7 cellular contexts compared by ENCODE assay signal in genomic region chr20:33440562-33440961, GRCh38. TPM values are rescaled to one million over a fixed set of nuclear protein-coding genes. Genes with fewer than 3 reads are reported as not detected.
DNase-seq lines count a peak whose midpoint lies in the region; ATAC-seq, FAIRE-seq and TF ChIP-seq lines count a peak whose summit lies in the region.
"Not testable (repeated sequence)": the region's sequence is repeated elsewhere in the genome, so short reads cannot be mapped to it uniquely, and the experiment has no call there.

No MANE protein-coding gene starts in this region.

- not testable (repeated sequence) for H3K9me3 ChIP-seq in BLaER1 treated with 17β-estradiol and CSF1 and Interleukin-3, amounts not matched to agents 10 nM and 100 nM (replicated peaks in 1 of 11); OCI-LY7 (ENCODE audit: low read length); left ventricle myocardium inferior (replicated peaks); HepG2 (ENCODE audit: low read length); skeletal muscle tissue (ENCODE audit: control insufficient read depth in 3 of 3, low read length in 3 of 3); tibial artery

- H3K4me1 ChIP-seq in BLaER1 treated with 17β-estradiol and CSF1 and Interleukin-3, amounts not matched to agents 10 nM and 100 nM, result peaks cover 21 to 73% (median 53%) of the 10 kb centered on the region in 10 experiments
- H3K4me1 ChIP-seq in OCI-LY7 (ENCODE audit: insufficient read depth, low read length, poor library complexity, severe bottlenecking) (peaks cover 55% of the 10 kb centered on the region), left ventricle myocardium inferior (peaks cover 82% of the 10 kb centered on the region), HepG2 (ENCODE audit: insufficient read depth, low read length) (peaks cover 44% of the 10 kb centered on the region), skeletal muscle tissue (ENCODE audit: control insufficient read depth in 3 of 3, insufficient read depth in 3 of 3, low read length in 3 of 3) (peaks cover 39 to 55% (median 54%) of the 10 kb centered on the region in 3 donors), tibial artery (peaks cover 0 to 68% (median 40%) of the 10 kb centered on the region in 4 donors)

- not testable (repeated sequence) for TF ChIP-seq CTCF in OCI-LY7 (conservative IDR thresholded peaks at IDR 0.05; ENCODE audit: low read length); dorsolateral prefrontal cortex (IDR thresholded peaks at IDR 0.05 in 54 of 56, conservative IDR thresholded peaks at IDR 0.05 in 2 of 56; ENCODE audit: low read depth in 1 of 56, partially characterized antibody in 56 of 56); left ventricle myocardium inferior (IDR thresholded peaks at IDR 0.05; ENCODE audit: borderline replicate concordance); HepG2 (CRISPR knock-in tag; IDR thresholded peaks at IDR 0.05); tibial artery (IDR thresholded peaks at IDR 0.05)

- CTCF ChIA-PET in OCI-LY7 (lab: Charles Lee; ENCODE audit: unreplicated experiment); HepG2 (lab: Yijun Ruan, JAX; ENCODE audit: low intra/inter-chr PET ratio, low total read pairs): not testable (repeated sequence)

- H3K9ac ChIP-seq in BLaER1 treated with 17β-estradiol and CSF1 and Interleukin-3, amounts not matched to agents 10 nM and 100 nM, result peak overlapping the region in 1 of 11 experiments; percentile 46; a peak in 4 of 22 replicates
- not testable (repeated sequence) for H3K9ac ChIP-seq in HepG2 (ENCODE audit: insufficient read depth, low read depth, low read length)
- peak overlapping the region in 2 of 3 donors; percentile 33 to 95 for H3K9ac ChIP-seq in skeletal muscle tissue (ENCODE audit: low read depth in 1 of 3, low read length in 3 of 3)

- intact Hi-C loops in OCI-LY7 (cut with micrococcal nuclease; ENCODE audit: unreplicated experiment); dorsolateral prefrontal cortex (cut with DNase I); left ventricle myocardium inferior (cut with micrococcal nuclease); tibial artery (cut with DNase I; ENCODE audit: low total_unique reads): not testable (repeated sequence)
- intact Hi-C loops in HepG2 (cut with micrococcal nuclease; ENCODE audit: unreplicated experiment), result loop anchor here (10.0 kb wide), 1 partner anchor 294 kb away; the partner anchor contains the start of gene ZNF341

- TF ChIP-seq RAD21 in HepG2 (CRISPR knock-in tag; IDR thresholded peaks at IDR 0.05), result not testable (repeated sequence)

- not testable (repeated sequence) for DNase-seq in OCI-LY7 (ENCODE audit: low spot score); dorsolateral prefrontal cortex; left ventricle myocardium inferior; HepG2 (ENCODE audit: low spot score); tibial artery

- H4K20me1 ChIP-seq in BLaER1 treated with 17β-estradiol and CSF1 and Interleukin-3, amounts not matched to agents 10 nM and 100 nM; OCI-LY7 (ENCODE audit: insufficient read depth, low read length); HepG2 (ENCODE audit: insufficient read depth, low read length): not testable (repeated sequence)

- ATAC-seq in HepG2, result not testable (repeated sequence)

- peak overlapping the region in 2 of 11 experiments; percentile 23 to 29; a peak in 3 of 22 replicates for H3K27ac ChIP-seq in BLaER1 treated with 17β-estradiol and CSF1 and Interleukin-3, amounts not matched to agents 10 nM and 100 nM
- H3K27ac ChIP-seq in OCI-LY7 (ENCODE audit: low read depth, low read length, poor library complexity, severe bottlenecking), result peak overlapping the region; percentile 95
- H3K27ac ChIP-seq in dorsolateral prefrontal cortex, result peak overlapping the region in 50 of 59 donors; percentile 0 to 92 (median 76)
- peak overlapping the region; percentile 91 for H3K27ac ChIP-seq in left ventricle myocardium inferior (replicated peaks)
- not testable (repeated sequence) for H3K27ac ChIP-seq in HepG2 (ENCODE audit: extremely low read length, insufficient read depth, low read length)
- H3K27ac ChIP-seq in skeletal muscle tissue (ENCODE audit: low read depth, low read length), result peak overlapping the region; percentile 81
- H3K27ac ChIP-seq in tibial artery, result peak overlapping the region; percentile 88 to 93

- not testable (repeated sequence) for H2AFZ ChIP-seq in OCI-LY7 (ENCODE audit: low read length); HepG2 (ENCODE audit: low read length)

- peak overlapping the region in 8 of 11 experiments; percentile 89 to 98 (median 96); a peak in 14 of 22 replicates for H3K4me2 ChIP-seq in BLaER1 treated with 17β-estradiol and CSF1 and Interleukin-3, amounts not matched to agents 10 nM and 100 nM
- peak overlapping the region; percentile 93 for H3K4me2 ChIP-seq in OCI-LY7 (ENCODE audit: low read length)
- H3K4me2 ChIP-seq in HepG2 (ENCODE audit: low read depth, low read length), result peak overlapping the region; percentile 48

- not testable (repeated sequence) for H3K4me3 ChIP-seq in BLaER1 treated with 17β-estradiol and CSF1 and Interleukin-3, amounts not matched to agents 10 nM and 100 nM; HepG2 (replicated peaks in 1 of 3; ENCODE audit: insufficient read depth in 1 of 3, low read depth in 2 of 3, low read length in 3 of 3); skeletal muscle tissue (ENCODE audit: low read length in 3 of 3); tibial artery
- H3K4me3 ChIP-seq in OCI-LY7 (ENCODE audit: low read depth, low read length, poor library complexity, severe bottlenecking) (peak overlapping the region; percentile 76), dorsolateral prefrontal cortex (peak overlapping the region in 42 of 59 donors; percentile 1 to 86 (median 76)), left ventricle myocardium inferior (peak overlapping the region; percentile 77)

- not testable (repeated sequence) for TF ChIP-seq POLR2A in HepG2 (IDR thresholded peaks at IDR 0.05; ENCODE audit: insufficient read depth in 1 of 2, low read depth in 2 of 2, low read length in 2 of 2)

- peaks cover 43% of the 10 kb centered on the region; the same call in 1 of the 2 replicates for H3K79me2 ChIP-seq in OCI-LY7 (ENCODE audit: insufficient read depth, low read depth, low read length)
- not testable (repeated sequence) for H3K79me2 ChIP-seq in HepG2 (ENCODE audit: insufficient read depth, low read length)

- BruUV-seq in OCI-LY7 (replicated peaks; lab: Mats Ljungman, UMichigan); HepG2 (replicated peaks; lab: Mats Ljungman, UMichigan): not testable (repeated sequence)

- in situ Hi-C loops in HepG2 (cut with HindIII; ENCODE audit: extremely low pct_ligation_motif_present, low pct_unique_long_range_greater_than_20kb), result not testable (repeated sequence)

- not testable (repeated sequence) for TF ChIP-seq EP300 in HepG2 (IDR thresholded peaks at IDR 0.05; ENCODE audit: low read depth in 2 of 2, low read length in 2 of 2); HepG2 (CRISPR knock-in tag; IDR thresholded peaks at IDR 0.05; ENCODE audit: borderline replicate concordance)

- 46% methylated on average over 7 of the region's 7 CpGs for WGBS in HepG2 (ENCODE audit: low lambda C conversion rate)

- POLR2A ChIA-PET in OCI-LY7 (lab: Charles Lee), result interaction anchor here (1.1 to 1.6 kb wide), 4 partner anchors 17 to 122 kb away, joined by 3 to 7 read pairs (median 4); no protein-coding TSS in a partner anchor
- POLR2A ChIA-PET in HepG2 (lab: Yijun Ruan, JAX), result interaction anchor here (1.3 kb wide), 1 partner anchor 50 kb away, joined by 6 read pairs; the partner anchor contains the start of gene CBFA2T2

- H3K27me3 ChIP-seq in BLaER1 treated with 17β-estradiol and CSF1 and Interleukin-3, amounts not matched to agents 10 nM and 100 nM, result peaks cover 0 to 13% (median 0%) of the 10 kb centered on the region in 11 experiments; a peak in 1 of 22 replicates
- H3K27me3 ChIP-seq in dorsolateral prefrontal cortex; left ventricle myocardium inferior (ENCODE audit: low read depth); HepG2 (ENCODE audit: control insufficient read depth in 1 of 2, insufficient read depth in 2 of 2, low read length in 2 of 2); skeletal muscle tissue (ENCODE audit: control insufficient read depth in 3 of 3, insufficient read depth in 3 of 3, low read length in 3 of 3); tibial artery: not testable (repeated sequence)

- H3K9me2 ChIP-seq in OCI-LY7 (ENCODE audit: insufficient read depth, low read length), result not testable (repeated sequence)

- not testable (repeated sequence) for FAIRE-seq in HepG2 (lab: Jason Lieb, UNC)

- peaks cover 0 to 17% (median 1%) of the 10 kb centered on the region in 11 experiments; a peak in 6 of 22 replicates for H3K36me3 ChIP-seq in BLaER1 treated with 17β-estradiol and CSF1 and Interleukin-3, amounts not matched to agents 10 nM and 100 nM
- peaks cover 29% of the 10 kb centered on the region for H3K36me3 ChIP-seq in OCI-LY7 (ENCODE audit: insufficient read depth, low read length)
- H3K36me3 ChIP-seq in left ventricle myocardium inferior; HepG2 (replicated peaks in 1 of 2; ENCODE audit: control insufficient read depth in 1 of 2, insufficient read depth in 2 of 2, low read length in 2 of 2); tibial artery: not testable (repeated sequence)
- peaks cover 9 to 11% (median 10%) of the 10 kb centered on the region in 3 donors for H3K36me3 ChIP-seq in skeletal muscle tissue (ENCODE audit: control insufficient read depth in 3 of 3, insufficient read depth in 3 of 3, low read length in 3 of 3)

RNA-seq across cellular contexts. Expression of gene SNTA1, which starts 3.0 kb away (rescaled TPM):
- 44.8 and 46.5 TPM in 2 replicates for total RNA-seq in OCI-LY7 (2014; rRNA removed; shearing (Covaris generic))
- 36.6 and 42.1 TPM in 2 replicates for total RNA-seq in OCI-LY7 (2022)
- total RNA-seq in dorsolateral prefrontal cortex, result 100 to 1,000 TPM in 12 of 120 experiments, 10 to 100 TPM in 108; 35.4 to 180 (median 77.4) TPM
- total RNA-seq in left ventricle myocardium inferior, result 202 TPM
- total RNA-seq in HepG2 (2016; rRNA removed; fragmentation: Illumina TruSeq; extraction: Trizol), result 14.8 and 16.4 TPM in 2 replicates
- total RNA-seq in HepG2 (2016; cell fraction: cytosol; rRNA removed; fragmentation: Illumina TruSeq; extraction: Trizol; ENCODE audit: low read depth), result 21.1 and 21.6 TPM in 2 replicates
- 13.2 and 16.1 TPM in 2 replicates for total RNA-seq in HepG2 (2016; cell fraction: insoluble cytoplasmic fraction; rRNA removed; fragmentation: Illumina TruSeq; extraction: Trizol)
- 33.7 and 34.5 TPM in 2 replicates for total RNA-seq in HepG2 (2016; cell fraction: membrane; rRNA removed; fragmentation: Illumina TruSeq; extraction: Trizol)
- 7.4 and 8.0 TPM in 2 replicates for total RNA-seq in HepG2 (2016; cell fraction: nucleus; rRNA removed; fragmentation: Illumina TruSeq; extraction: Trizol)
- polyA plus RNA-seq in HepG2 (2011; rRNA removed), result 18.3 and 21.2 TPM in 2 replicates
- 18.9 and 24.9 TPM in 2 replicates for polyA plus RNA-seq in HepG2 (2011; cell fraction: cytosol; rRNA removed)
- polyA plus RNA-seq in HepG2 (2011; cell fraction: nucleus; rRNA removed), result 15.4 and 17.2 TPM in 2 replicates
- 9.0 and 11.0 TPM in 2 replicates for polyA plus RNA-seq in HepG2 (2012)
- polyA plus RNA-seq in HepG2 (2016; cell fraction: cytosol; fragmentation: Illumina TruSeq; extraction: Trizol; ENCODE audit: low read depth), result 26.2 and 27.1 TPM in 2 replicates
- polyA plus RNA-seq in HepG2 (2016; cell fraction: insoluble cytoplasmic fraction; fragmentation: Illumina TruSeq; extraction: Trizol; ENCODE audit: low read depth), result 14.6 and 16.1 TPM in 2 replicates
- polyA plus RNA-seq in HepG2 (2016; cell fraction: membrane; fragmentation: Illumina TruSeq; extraction: Trizol; ENCODE audit: low read depth), result 32.9 and 35.0 TPM in 2 replicates
- 13.5 and 15.1 TPM in 2 replicates for polyA plus RNA-seq in HepG2 (2016; cell fraction: nucleus; fragmentation: Illumina TruSeq; extraction: Trizol; ENCODE audit: insufficient read depth, low read depth)
- polyA minus RNA-seq in HepG2 (2011; rRNA and poly(A)+ RNA removed; ENCODE audit: low replicate concordance), result 11.3 and 23.6 TPM in 2 replicates
- 10.6 and 10.7 TPM in 2 replicates for polyA minus RNA-seq in HepG2 (2011; cell fraction: cytosol; rRNA and poly(A)+ RNA removed)
- polyA minus RNA-seq in HepG2 (2011; cell fraction: nucleus; rRNA and poly(A)+ RNA removed), result 3.6 and 4.5 TPM in 2 replicates
- 36.5 TPM for total RNA-seq in skeletal muscle tissue

RNA-seq across cellular contexts. Expression of gene CDK5RAP1, which starts 39.2 kb away (rescaled TPM):
- total RNA-seq in OCI-LY7 (2014; rRNA removed; shearing (Covaris generic)), result 32.1 and 41.2 TPM in 2 replicates
- total RNA-seq in OCI-LY7 (2022), result 45.4 and 49.4 TPM in 2 replicates
- total RNA-seq in dorsolateral prefrontal cortex, result 10 to 100 TPM; 30.0 to 60.3 (median 42.9) TPM
- total RNA-seq in left ventricle myocardium inferior, result 19.9 TPM
- total RNA-seq in HepG2 (2016; rRNA removed; fragmentation: Illumina TruSeq; extraction: Trizol), result 98.2 and 104 TPM in 2 replicates
- total RNA-seq in HepG2 (2016; cell fraction: cytosol; rRNA removed; fragmentation: Illumina TruSeq; extraction: Trizol; ENCODE audit: low read depth), result 18.5 and 25.5 TPM in 2 replicates
- total RNA-seq in HepG2 (2016; cell fraction: insoluble cytoplasmic fraction; rRNA removed; fragmentation: Illumina TruSeq; extraction: Trizol), result 93.5 and 105 TPM in 2 replicates
- total RNA-seq in HepG2 (2016; cell fraction: membrane; rRNA removed; fragmentation: Illumina TruSeq; extraction: Trizol), result 26.4 and 27.7 TPM in 2 replicates
- 58.6 and 74.7 TPM in 2 replicates for total RNA-seq in HepG2 (2016; cell fraction: nucleus; rRNA removed; fragmentation: Illumina TruSeq; extraction: Trizol)
- 52.9 and 53.6 TPM in 2 replicates for polyA plus RNA-seq in HepG2 (2011; rRNA removed)
- polyA plus RNA-seq in HepG2 (2011; cell fraction: cytosol; rRNA removed), result 47.3 and 49.4 TPM in 2 replicates
- polyA plus RNA-seq in HepG2 (2011; cell fraction: nucleus; rRNA removed), result 76.2 and 82.6 TPM in 2 replicates
- polyA plus RNA-seq in HepG2 (2012), result 44.4 and 51.1 TPM in 2 replicates
- 10.1 and 10.8 TPM in 2 replicates for polyA plus RNA-seq in HepG2 (2016; cell fraction: cytosol; fragmentation: Illumina TruSeq; extraction: Trizol; ENCODE audit: low read depth)
- 79.4 and 80.6 TPM in 2 replicates for polyA plus RNA-seq in HepG2 (2016; cell fraction: insoluble cytoplasmic fraction; fragmentation: Illumina TruSeq; extraction: Trizol; ENCODE audit: low read depth)
- polyA plus RNA-seq in HepG2 (2016; cell fraction: membrane; fragmentation: Illumina TruSeq; extraction: Trizol; ENCODE audit: low read depth), result 13.2 and 15.4 TPM in 2 replicates
- polyA plus RNA-seq in HepG2 (2016; cell fraction: nucleus; fragmentation: Illumina TruSeq; extraction: Trizol; ENCODE audit: insufficient read depth, low read depth), result 158 TPM in 2 replicates
- polyA minus RNA-seq in HepG2 (2011; rRNA and poly(A)+ RNA removed; ENCODE audit: low replicate concordance), result 54.6 and 84.0 TPM in 2 replicates
- 22.6 and 31.7 TPM in 2 replicates for polyA minus RNA-seq in HepG2 (2011; cell fraction: cytosol; rRNA and poly(A)+ RNA removed)
- polyA minus RNA-seq in HepG2 (2011; cell fraction: nucleus; rRNA and poly(A)+ RNA removed), result 50.5 and 51.2 TPM in 2 replicates
- 20.4 TPM for total RNA-seq in skeletal muscle tissue

RNA-seq across cellular contexts. Expression of gene CBFA2T2, which starts 49.3 kb away (rescaled TPM):
- 32.9 and 38.5 TPM in 2 replicates for total RNA-seq in OCI-LY7 (2014; rRNA removed; shearing (Covaris generic))
- total RNA-seq in OCI-LY7 (2022), result 20.7 and 22.2 TPM in 2 replicates
- 10 to 100 TPM; 30.2 to 61.1 (median 39.7) TPM for total RNA-seq in dorsolateral prefrontal cortex
- total RNA-seq in left ventricle myocardium inferior, result 10.7 TPM
- 6.3 and 7.3 TPM in 2 replicates for total RNA-seq in HepG2 (2016; rRNA removed; fragmentation: Illumina TruSeq; extraction: Trizol)
- 25.1 and 25.7 TPM in 2 replicates for total RNA-seq in HepG2 (2016; cell fraction: cytosol; rRNA removed; fragmentation: Illumina TruSeq; extraction: Trizol; ENCODE audit: low read depth)
- 6.0 and 6.8 TPM in 2 replicates for total RNA-seq in HepG2 (2016; cell fraction: insoluble cytoplasmic fraction; rRNA removed; fragmentation: Illumina TruSeq; extraction: Trizol)
- total RNA-seq in HepG2 (2016; cell fraction: membrane; rRNA removed; fragmentation: Illumina TruSeq; extraction: Trizol), result 9.8 and 12.2 TPM in 2 replicates
- 7.8 and 8.4 TPM in 2 replicates for total RNA-seq in HepG2 (2016; cell fraction: nucleus; rRNA removed; fragmentation: Illumina TruSeq; extraction: Trizol)
- 20.8 and 21.2 TPM in 2 replicates for polyA plus RNA-seq in HepG2 (2011; rRNA removed)
- polyA plus RNA-seq in HepG2 (2011; cell fraction: cytosol; rRNA removed), result 13.2 and 14.1 TPM in 2 replicates
- polyA plus RNA-seq in HepG2 (2011; cell fraction: nucleus; rRNA removed), result 31.7 and 33.2 TPM in 2 replicates
- polyA plus RNA-seq in HepG2 (2012), result 10.5 and 11.1 TPM in 2 replicates
- 1.3 and 2.1 TPM in 2 replicates for polyA plus RNA-seq in HepG2 (2016; cell fraction: cytosol; fragmentation: Illumina TruSeq; extraction: Trizol; ENCODE audit: low read depth)
- 8.7 and 11.6 TPM in 2 replicates for polyA plus RNA-seq in HepG2 (2016; cell fraction: insoluble cytoplasmic fraction; fragmentation: Illumina TruSeq; extraction: Trizol; ENCODE audit: low read depth)
- polyA plus RNA-seq in HepG2 (2016; cell fraction: membrane; fragmentation: Illumina TruSeq; extraction: Trizol; ENCODE audit: low read depth), result 4.1 and 4.7 TPM in 2 replicates
- polyA plus RNA-seq in HepG2 (2016; cell fraction: nucleus; fragmentation: Illumina TruSeq; extraction: Trizol; ENCODE audit: insufficient read depth, low read depth), result 20.8 and 24.2 TPM in 2 replicates
- 20.8 and 48.6 TPM in 2 replicates for polyA minus RNA-seq in HepG2 (2011; rRNA and poly(A)+ RNA removed; ENCODE audit: low replicate concordance)
- polyA minus RNA-seq in HepG2 (2011; cell fraction: cytosol; rRNA and poly(A)+ RNA removed), result 24.4 TPM in 2 replicates
- 17.0 and 21.1 TPM in 2 replicates for polyA minus RNA-seq in HepG2 (2011; cell fraction: nucleus; rRNA and poly(A)+ RNA removed)
- 10.4 TPM for total RNA-seq in skeletal muscle tissue
